ENCODE assay signal across 1 cellular context in genomic region chr16:31033709-31034492, GRCh38.
A peak's percentile ranks its signal among the peaks of the same experiment; 100 is the strongest.
TF ChIP-seq lines count a peak whose summit lies in the region.

No MANE protein-coding gene starts in this region.

TF ChIP-seq in HEK293, 187 proteins besides CTCF, POLR2A, EP300 and RAD21 (continued from another document and continues in another):
- no peak for TF ChIP-seq ZNF624 (tag by site-specific recombination; IDR thresholded peaks at IDR 0.05)
- no peak for TF ChIP-seq ZNF266 (tag by site-specific recombination; IDR thresholded peaks at IDR 0.05; ENCODE audit: low read depth)
- peak; percentile 58; the same call in 1 of the 2 replicates for TF ChIP-seq SP7 (tag by site-specific recombination; IDR thresholded peaks at IDR 0.05)
- TF ChIP-seq ZNF394 (tag by site-specific recombination; IDR thresholded peaks at IDR 0.05; ENCODE audit: borderline replicate concordance), result peak; percentile 91
- TF ChIP-seq ZBTB7A (tag by site-specific recombination; IDR thresholded peaks at IDR 0.05; ENCODE audit: low read depth), result peak; percentile 81
- no peak for TF ChIP-seq PRDM6 (tag by site-specific recombination; IDR thresholded peaks at IDR 0.05)
- TF ChIP-seq ZBTB21 (tag by site-specific recombination; IDR thresholded peaks at IDR 0.05), result no peak
- TF ChIP-seq ZNF26 (tag by site-specific recombination; IDR thresholded peaks at IDR 0.05), result no peak
- TF ChIP-seq, protein P1, sequence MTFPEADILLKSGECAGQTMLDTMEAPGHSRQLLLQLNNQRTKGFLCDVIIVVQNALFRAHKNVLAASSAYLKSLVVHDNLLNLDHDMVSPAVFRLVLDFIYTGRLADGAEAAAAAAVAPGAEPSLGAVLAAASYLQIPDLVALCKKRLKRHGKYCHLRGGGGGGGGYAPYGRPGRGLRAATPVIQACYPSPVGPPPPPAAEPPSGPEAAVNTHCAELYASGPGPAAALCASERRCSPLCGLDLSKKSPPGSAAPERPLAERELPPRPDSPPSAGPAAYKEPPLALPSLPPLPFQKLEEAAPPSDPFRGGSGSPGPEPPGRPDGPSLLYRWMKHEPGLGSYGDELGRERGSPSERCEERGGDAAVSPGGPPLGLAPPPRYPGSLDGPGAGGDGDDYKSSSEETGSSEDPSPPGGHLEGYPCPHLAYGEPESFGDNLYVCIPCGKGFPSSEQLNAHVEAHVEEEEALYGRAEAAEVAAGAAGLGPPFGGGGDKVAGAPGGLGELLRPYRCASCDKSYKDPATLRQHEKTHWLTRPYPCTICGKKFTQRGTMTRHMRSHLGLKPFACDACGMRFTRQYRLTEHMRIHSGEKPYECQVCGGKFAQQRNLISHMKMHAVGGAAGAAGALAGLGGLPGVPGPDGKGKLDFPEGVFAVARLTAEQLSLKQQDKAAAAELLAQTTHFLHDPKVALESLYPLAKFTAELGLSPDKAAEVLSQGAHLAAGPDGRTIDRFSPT (tag by site-specific recombination; IDR thresholded peaks at IDR 0.05), result peak; percentile 50; the same call in 1 of the 2 replicates
- no peak for TF ChIP-seq MEIS1 (CRISPR knock-in tag; IDR thresholded peaks at IDR 0.05; ENCODE audit: borderline replicate concordance)
- TF ChIP-seq ZNF19 (tag by site-specific recombination; IDR thresholded peaks at IDR 0.05; ENCODE audit: low read depth), result no peak
- TF ChIP-seq ZNF544 (tag by site-specific recombination; IDR thresholded peaks at IDR 0.05), result no peak
- TF ChIP-seq KLF10 (tag by site-specific recombination; IDR thresholded peaks at IDR 0.05), result no peak
- no peak for TF ChIP-seq GFI1B (tag by site-specific recombination; IDR thresholded peaks at IDR 0.05)
- peak; percentile 78; the same call in 1 of the 2 replicates for TF ChIP-seq ZNF645 (tag by site-specific recombination; IDR thresholded peaks at IDR 0.05)
- 0 out of 2 replicates have a peak, but pooled peaks have one; percentile 35 for TF ChIP-seq ZNF660 (tag by site-specific recombination; IDR thresholded peaks at IDR 0.05)
- peak; percentile 51; the same call in 1 of the 2 replicates for TF ChIP-seq ZXDB (tag by site-specific recombination; IDR thresholded peaks at IDR 0.05)
- TF ChIP-seq ZNF404 (tag by site-specific recombination; IDR thresholded peaks at IDR 0.05), result no peak
- TF ChIP-seq ZNF18 (tag by site-specific recombination; IDR thresholded peaks at IDR 0.05), result no peak
- TF ChIP-seq, protein P2, sequence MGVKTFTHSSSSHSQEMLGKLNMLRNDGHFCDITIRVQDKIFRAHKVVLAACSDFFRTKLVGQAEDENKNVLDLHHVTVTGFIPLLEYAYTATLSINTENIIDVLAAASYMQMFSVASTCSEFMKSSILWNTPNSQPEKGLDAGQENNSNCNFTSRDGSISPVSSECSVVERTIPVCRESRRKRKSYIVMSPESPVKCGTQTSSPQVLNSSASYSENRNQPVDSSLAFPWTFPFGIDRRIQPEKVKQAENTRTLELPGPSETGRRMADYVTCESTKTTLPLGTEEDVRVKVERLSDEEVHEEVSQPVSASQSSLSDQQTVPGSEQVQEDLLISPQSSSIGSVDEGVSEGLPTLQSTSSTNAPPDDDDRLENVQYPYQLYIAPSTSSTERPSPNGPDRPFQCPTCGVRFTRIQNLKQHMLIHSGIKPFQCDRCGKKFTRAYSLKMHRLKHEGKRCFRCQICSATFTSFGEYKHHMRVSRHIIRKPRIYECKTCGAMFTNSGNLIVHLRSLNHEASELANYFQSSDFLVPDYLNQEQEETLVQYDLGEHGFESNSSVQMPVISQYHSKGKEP (tag by site-specific recombination; IDR thresholded peaks at IDR 0.05), result no peak
- peak; percentile 97 for TF ChIP-seq ZNF335 (tag by site-specific recombination; conservative IDR thresholded peaks at IDR 0.05)
- no peak for TF ChIP-seq OSR2 (tag by site-specific recombination; IDR thresholded peaks at IDR 0.05)
- TF ChIP-seq ZNF600 (tag by site-specific recombination; IDR thresholded peaks at IDR 0.05), result peak; percentile 91
- TF ChIP-seq ZNF530 (tag by site-specific recombination; IDR thresholded peaks at IDR 0.05; ENCODE audit: low read depth), result no peak; the same call in 1 of the 2 replicates
- no peak for TF ChIP-seq ZNF658 (tag by site-specific recombination; IDR thresholded peaks at IDR 0.05)
- TF ChIP-seq GLI2 (tag by site-specific recombination; IDR thresholded peaks at IDR 0.05; ENCODE audit: borderline replicate concordance, low read depth), result no peak
- no peak for TF ChIP-seq ZNF558 (tag by site-specific recombination; IDR thresholded peaks at IDR 0.05)
- no peak for TF ChIP-seq ZNF24 (tag by site-specific recombination; IDR thresholded peaks at IDR 0.05)
- no peak for TF ChIP-seq ZNF654 (tag by site-specific recombination; IDR thresholded peaks at IDR 0.05; ENCODE audit: low read depth)
- peak; percentile 94 for TF ChIP-seq ZNF76 (tag by site-specific recombination; IDR thresholded peaks at IDR 0.05; ENCODE audit: borderline replicate concordance, low read depth)
- TF ChIP-seq ZNF707 (tag by site-specific recombination; IDR thresholded peaks at IDR 0.05), result no peak
- TF ChIP-seq ZNF121 (tag by site-specific recombination; IDR thresholded peaks at IDR 0.05), result no peak
- no peak for TF ChIP-seq KLF16 (tag by site-specific recombination; IDR thresholded peaks at IDR 0.05)
- TF ChIP-seq ZNF629 (tag by site-specific recombination; IDR thresholded peaks at IDR 0.05), result 0 out of 2 replicates have a peak, but pooled peaks have one; percentile 16
- no peak for TF ChIP-seq ZNF571 (tag by site-specific recombination; IDR thresholded peaks at IDR 0.05)
- no peak for TF ChIP-seq FEZF1 (tag by site-specific recombination; IDR thresholded peaks at IDR 0.05)
- no peak for TF ChIP-seq ZNF776 (tag by site-specific recombination; IDR thresholded peaks at IDR 0.05; ENCODE audit: borderline replicate concordance)
- peak; percentile 72; the same call in 1 of the 2 replicates for TF ChIP-seq PRDM2 (tag by site-specific recombination; IDR thresholded peaks at IDR 0.05; ENCODE audit: borderline replicate concordance)
- TF ChIP-seq, protein P3, sequence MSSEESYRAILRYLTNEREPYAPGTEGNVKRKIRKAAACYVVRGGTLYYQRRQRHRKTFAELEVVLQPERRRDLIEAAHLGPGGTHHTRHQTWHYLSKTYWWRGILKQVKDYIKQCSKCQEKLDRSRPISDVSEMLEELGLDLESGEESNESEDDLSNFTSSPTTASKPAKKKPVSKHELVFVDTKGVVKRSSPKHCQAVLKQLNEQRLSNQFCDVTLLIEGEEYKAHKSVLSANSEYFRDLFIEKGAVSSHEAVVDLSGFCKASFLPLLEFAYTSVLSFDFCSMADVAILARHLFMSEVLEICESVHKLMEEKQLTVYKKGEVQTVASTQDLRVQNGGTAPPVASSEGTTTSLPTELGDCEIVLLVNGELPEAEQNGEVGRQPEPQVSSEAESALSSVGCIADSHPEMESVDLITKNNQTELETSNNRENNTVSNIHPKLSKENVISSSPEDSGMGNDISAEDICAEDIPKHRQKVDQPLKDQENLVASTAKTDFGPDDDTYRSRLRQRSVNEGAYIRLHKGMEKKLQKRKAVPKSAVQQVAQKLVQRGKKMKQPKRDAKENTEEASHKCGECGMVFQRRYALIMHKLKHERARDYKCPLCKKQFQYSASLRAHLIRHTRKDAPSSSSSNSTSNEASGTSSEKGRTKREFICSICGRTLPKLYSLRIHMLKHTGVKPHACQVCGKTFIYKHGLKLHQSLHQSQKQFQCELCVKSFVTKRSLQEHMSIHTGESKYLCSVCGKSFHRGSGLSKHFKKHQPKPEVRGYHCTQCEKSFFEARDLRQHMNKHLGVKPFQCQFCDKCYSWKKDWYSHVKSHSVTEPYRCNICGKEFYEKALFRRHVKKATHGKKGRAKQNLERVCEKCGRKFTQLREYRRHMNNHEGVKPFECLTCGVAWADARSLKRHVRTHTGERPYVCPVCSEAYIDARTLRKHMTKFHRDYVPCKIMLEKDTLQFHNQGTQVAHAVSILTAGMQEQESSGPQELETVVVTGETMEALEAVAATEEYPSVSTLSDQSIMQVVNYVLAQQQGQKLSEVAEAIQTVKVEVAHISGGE (tag by site-specific recombination; conservative IDR thresholded peaks at IDR 0.05; ENCODE audit: low read depth), result peak; percentile 31
- no peak for TF ChIP-seq ZNF433 (tag by site-specific recombination; IDR thresholded peaks at IDR 0.05; ENCODE audit: low read depth)
- TF ChIP-seq, protein P4, sequence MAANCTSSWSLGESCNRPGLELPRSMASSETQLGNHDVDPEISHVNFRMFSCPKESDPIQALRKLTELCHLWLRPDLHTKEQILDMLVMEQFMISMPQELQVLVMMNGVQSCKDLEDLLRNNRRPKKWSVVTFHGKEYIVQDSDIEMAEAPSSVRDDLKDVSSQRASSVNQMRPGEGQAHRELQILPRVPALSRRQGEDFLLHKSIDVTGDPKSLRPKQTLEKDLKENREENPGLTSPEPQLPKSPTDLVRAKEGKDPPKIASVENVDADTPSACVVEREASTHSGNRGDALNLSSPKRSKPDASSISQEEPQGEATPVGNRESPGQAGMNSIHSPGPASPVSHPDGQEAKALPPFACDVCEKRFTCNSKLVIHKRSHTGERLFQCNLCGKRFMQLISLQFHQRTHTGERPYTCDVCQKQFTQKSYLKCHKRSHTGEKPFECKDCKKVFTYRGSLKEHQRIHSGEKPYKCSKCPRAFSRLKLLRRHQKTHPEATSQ (tag by site-specific recombination; IDR thresholded peaks at IDR 0.05), result no peak
